ENCODE assay signal across 8 cellular contexts in the genomic region with DNA sequence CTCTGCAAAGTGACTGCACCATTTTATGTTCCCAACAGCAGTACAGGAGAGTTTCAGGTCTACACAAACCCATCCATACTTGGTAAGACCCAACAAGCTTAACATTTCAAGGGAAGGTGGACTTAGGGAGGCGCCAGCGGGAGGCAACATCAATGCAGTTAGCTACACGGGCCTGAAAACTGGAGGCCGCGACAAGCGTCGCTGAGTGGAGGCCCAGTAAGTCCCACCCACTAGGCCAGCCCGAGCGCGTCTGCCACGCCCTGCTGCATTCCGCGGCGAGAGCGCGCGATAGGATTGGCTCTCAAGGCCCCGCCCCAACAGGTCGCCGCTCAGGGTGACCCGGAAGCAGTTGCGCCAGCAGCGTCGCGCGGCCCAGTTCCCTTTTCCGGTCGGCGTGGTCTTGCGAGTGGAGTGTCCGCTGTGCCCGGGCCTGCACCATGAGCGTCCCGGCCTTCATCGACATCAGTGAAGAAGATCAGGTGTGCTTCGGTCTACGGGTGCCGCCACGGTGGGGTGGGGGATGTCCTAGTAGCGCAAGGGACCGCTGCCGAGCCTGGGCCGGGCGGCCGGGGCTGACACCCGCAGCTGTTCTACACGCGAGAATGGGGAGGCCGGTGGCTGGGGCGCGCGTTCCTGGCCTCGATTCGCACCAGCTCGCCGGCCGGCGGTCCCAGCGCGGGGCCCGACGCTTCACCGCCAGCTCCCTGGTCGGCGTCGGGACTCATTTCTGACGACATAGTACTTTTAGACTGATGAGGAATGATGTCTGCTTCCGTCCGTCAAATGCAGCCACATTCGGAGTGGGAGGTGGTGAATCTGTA. TPM values are rescaled to one million over a fixed set of nuclear protein-coding genes. Genes with fewer than 3 reads are reported as not detected.
A peak's percentile ranks its signal among the peaks of the same experiment; 100 is the strongest.
DNase-seq lines count a peak whose midpoint lies in the region; ATAC-seq, FAIRE-seq and TF ChIP-seq lines count a peak whose summit lies in the region.

A gene (plus strand): TSS at position 381 of the 821 bp plus-strand sequence. CDS start 57 bp downstream, at position 438.

- DNase-seq in AG04449 (ENCODE audit: low read depth, low spot score) = peak; percentile 64
- peak; percentile 95 for DNase-seq in NCI-H2227 treated with DMSO at 0.1 percent for 48 hours (lab: John Stamatoyannopoulos, UW)
- peak; percentile 87 for DNase-seq in bronchial epithelial cell (ENCODE audit: low read depth)
- peak; percentile 96 for DNase-seq in iPS-NIHi7 (ENCODE audit: extremely low spot score)
- peak; percentile 83 for DNase-seq in smooth muscle cell of the brain vasculature (ENCODE audit: low read depth, low spot score)

- H3K4me3 ChIP-seq in AG04449 (ENCODE audit: low read depth, low read length) = peak within 1 kb of the TSS; percentile 85
- H3K4me3 ChIP-seq in WI38 (ENCODE audit: low read depth, low read length) = peak within 1 kb of the TSS; percentile 91
- peak within 1 kb of the TSS; percentile 90 for H3K4me3 ChIP-seq in bronchial epithelial cell (ENCODE audit: low read depth, low read length)

- CTCF ChIA-PET in AG04449 (lab: Yijun Ruan, JAX) = interaction anchor here (0.8 kb wide), 1 partner anchor 211 kb away, joined by 3 read pairs; no protein-coding TSS in a partner anchor

- ATAC-seq in GM18907 (IDR thresholded peaks at IDR 0.05; ENCODE audit: unreplicated experiment) (peak; percentile 98), HG03159 (IDR thresholded peaks at IDR 0.05; ENCODE audit: unreplicated experiment) (peak; percentile 97)

- peaks cover 1% of the 10 kb centered on the region for H3K36me3 ChIP-seq in bronchial epithelial cell (ENCODE audit: control insufficient read depth, insufficient read depth, low read length)

- no peaks in the 10 kb centered on the region for H3K27me3 ChIP-seq in bronchial epithelial cell (ENCODE audit: control insufficient read depth, insufficient read depth, low read length)

- TF ChIP-seq CTCF in AG04449 (IDR thresholded peaks at IDR 0.05; ENCODE audit: insufficient read depth, low read length, missing control alignments) (no peak), WI38 (IDR thresholded peaks at IDR 0.05; ENCODE audit: low read depth, low read length) (no peak), bronchial epithelial cell (IDR thresholded peaks at IDR 0.05; ENCODE audit: insufficient read depth, low read length, severe bottlenecking) (no peak)

- FAIRE-seq in bronchial epithelial cell (lab: Jason Lieb, UNC) = peak; percentile 36

- POLR2A ChIA-PET in AG04449 (lab: Yijun Ruan, JAX) = no interaction called here

RNA-seq across cellular contexts. Expression of the gene that starts here (rescaled TPM):
- total RNA-seq in bronchial epithelial cell = 326 and 500 TPM in 2 replicates

Comparison
In these comparisons a context has a peak if more than half of its experiments do, and no peak if none do; other contexts are left out.
1. Peak in every context shown above with its lines: DNase-seq, ATAC-seq and H3K4me3 ChIP-seq.